In the genomic region with DNA sequence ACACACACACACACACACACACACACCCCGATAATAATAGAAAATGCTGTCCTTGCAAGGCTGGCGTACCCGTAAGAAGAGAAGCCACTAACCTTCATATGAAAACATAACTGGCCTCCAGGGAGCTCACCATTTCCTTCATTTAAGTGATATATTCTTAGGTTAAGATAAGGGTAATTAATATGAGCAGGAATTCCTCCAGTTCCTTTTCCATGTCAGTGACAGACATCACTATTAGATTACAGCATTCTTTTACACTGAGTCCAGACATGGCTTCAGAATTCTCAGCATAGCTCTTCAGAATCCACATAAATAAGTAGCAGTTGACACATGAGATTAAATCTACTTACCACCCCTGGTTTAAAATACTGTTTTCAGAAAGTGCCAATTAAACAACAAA, we compare ENCODE assay signal across 22 cellular contexts.
DNase-seq lines count a peak whose midpoint lies in the region; ATAC-seq and TF ChIP-seq lines count a peak whose summit lies in the region.
"Had no signal": no experiment of that assay in that cellular context is flagged by ENCODE, and none has a peak within 500 bp of the region (broad histone marks: within the 10 kb centered on the region; RNA-seq: fewer than 3 reads in every experiment).

No MANE protein-coding gene starts in this region.

- intact Hi-C loops in transverse colon (cut with DNase I; ENCODE audit: low total_unique reads), result no loop called here

- peaks cover 22% of the 10 kb centered on the region for H3K4me1 Mint-ChIP-seq in endodermal cell
- H3K4me1 Mint-ChIP-seq: activated CD4-positive, alpha-beta T cell treated with anti-CD3 and anti-CD28 coated beads, Interleukin-2, amount 10 ng/mL, durations not matched to agents 24 days and 14 days; activated naive CD4-positive, alpha-beta T cell treated with anti-CD3 and anti-CD28 coated beads, Interleukin-2, amount 50 U/mL, for 24 hours had no signal

- peak; percentile 84 for DNase-seq in EL
- no peak for DNase-seq in RWPE2 (ENCODE audit: low spot score)
- DNase-seq in endodermal cell, result no peak
- peak; percentile 53 to 92 for DNase-seq in trophoblast cell
- no peak for DNase-seq in transverse colon
- no peak for DNase-seq in GM10266 (ENCODE audit: extremely low spot score)
- DNase-seq: activated CD4-positive, alpha-beta T cell treated with anti-CD3 and anti-CD28 coated beads, Interleukin-2, amount 10 ng/mL, durations not matched to agents 24 days and 14 days; activated T-cell treated with anti-CD3 and anti-CD28 coated beads for 4 hours; Caco-2; caudate nucleus; effector memory CD8-positive, alpha-beta T cell; left lung; NCI-H2171; NCI-H748 treated with DMSO at 0.1 percent for 48 hours; occipital lobe; stimulated activated CD4-positive, alpha-beta T cell treated with anti-CD3 and anti-CD28 coated beads, Interleukin-2, amount 100 ng/mL, for 48 hours had no signal

- H2BK5ac ChIP-seq in trophoblast cell (ENCODE audit: low read depth, low read length, poor library complexity), result no peak overlapping the region

- H3K4me1 ChIP-seq in RWPE2 (ENCODE audit: insufficient read depth, poor library complexity, severe bottlenecking) (peaks cover 25% of the 10 kb centered on the region), endodermal cell (ENCODE audit: control insufficient read depth, insufficient read depth, low read length) (peaks cover 15% of the 10 kb centered on the region), trophoblast cell (ENCODE audit: control insufficient read depth in 1 of 2, insufficient read depth in 2 of 2, low read length in 2 of 2) (peaks cover 0 to 4% of the 10 kb centered on the region in 2 experiments), transverse colon (no peaks in the 10 kb centered on the region)
- H3K4me1 ChIP-seq: Caco-2, left lung, vagina had no signal

- TF ChIP-seq CTCF in RWPE2 (IDR thresholded peaks at IDR 0.05; ENCODE audit: poor library complexity, severe bottlenecking) (no peak), endodermal cell (conservative IDR thresholded peaks at IDR 0.05) (no peak), transverse colon (IDR thresholded peaks at IDR 0.05) (no peak), GM10266 (IDR thresholded peaks at IDR 0.05; ENCODE audit: control insufficient read depth, insufficient read depth, low read depth, missing control alignments) (no peak)

- no peak overlapping the region for H3K4me3 Mint-ChIP-seq in endodermal cell
- H3K4me3 Mint-ChIP-seq: activated CD4-positive, alpha-beta T cell treated with anti-CD3 and anti-CD28 coated beads, Interleukin-2, amount 10 ng/mL, durations not matched to agents 24 days and 14 days; activated naive CD4-positive, alpha-beta T cell treated with anti-CD3 and anti-CD28 coated beads, Interleukin-2, amount 50 U/mL, for 24 hours; effector memory CD8-positive, alpha-beta T cell had no signal

- no peak overlapping the region for H4K91ac ChIP-seq in trophoblast cell (ENCODE audit: low read depth, low read length)

- no peak overlapping the region for H3K4me3 ChIP-seq in RWPE2 (ENCODE audit: severe bottlenecking)
- no peak overlapping the region for H3K4me3 ChIP-seq in endodermal cell (ENCODE audit: low read length)
- H3K4me3 ChIP-seq in trophoblast cell (ENCODE audit: low read depth, low read length), result no peak overlapping the region
- H3K4me3 ChIP-seq in transverse colon, result no peak overlapping the region
- H3K4me3 ChIP-seq: left lung, vagina had no signal

- H2AK5ac ChIP-seq in trophoblast cell (ENCODE audit: low read length), result no peak overlapping the region

- H3K4ac ChIP-seq in trophoblast cell (ENCODE audit: low read depth, low read length), result no peak overlapping the region

- peak overlapping the region; percentile 65 for H3K27ac Mint-ChIP-seq in endodermal cell
- H3K27ac Mint-ChIP-seq: activated CD4-positive, alpha-beta T cell treated with anti-CD3 and anti-CD28 coated beads, Interleukin-2, amount 10 ng/mL, durations not matched to agents 24 days and 14 days; activated naive CD4-positive, alpha-beta T cell treated with anti-CD3 and anti-CD28 coated beads, Interleukin-2, amount 50 U/mL, for 24 hours; effector memory CD8-positive, alpha-beta T cell had no signal

- TF ChIP-seq POLR2A in transverse colon (IDR thresholded peaks at IDR 0.05), result no peak

- 0 out of 3 replicates have a peak, but pooled peaks have one; percentile 30 for ATAC-seq in RWPE2 (ENCODE audit: low read depth)
- no peak for ATAC-seq in GM21390 (IDR thresholded peaks at IDR 0.05; ENCODE audit: unreplicated experiment)
- no peak for ATAC-seq in HG03442 (IDR thresholded peaks at IDR 0.05; ENCODE audit: unreplicated experiment)
- ATAC-seq: effector memory CD8-positive, alpha-beta T cell; Panc1 had no signal

- H4K12ac ChIP-seq in trophoblast cell (ENCODE audit: low read depth, low read length), result no peak overlapping the region

- no peak overlapping the region for H2BK120ac ChIP-seq in trophoblast cell (ENCODE audit: insufficient read depth, low read length, poor library complexity)

- H3K27me3 ChIP-seq in RWPE2 (ENCODE audit: insufficient read depth, poor library complexity, severe bottlenecking) (no peaks in the 10 kb centered on the region), endodermal cell (ENCODE audit: control insufficient read depth, insufficient read depth, low read length, poor library complexity, severe bottlenecking) (no peaks in the 10 kb centered on the region), trophoblast cell (ENCODE audit: insufficient read depth, low read length) (no peaks in the 10 kb centered on the region), transverse colon (no peaks in the 10 kb centered on the region)
- H3K27me3 ChIP-seq: left lung, vagina had no signal

- no peaks in the 10 kb centered on the region for H3K79me2 ChIP-seq in trophoblast cell (ENCODE audit: control insufficient read depth, insufficient read depth, low read length, poor library complexity)

- H3K27ac ChIP-seq in RWPE2 (ENCODE audit: poor library complexity, severe bottlenecking) (no peak overlapping the region), endodermal cell (ENCODE audit: low read depth, low read length) (no peak overlapping the region), trophoblast cell (ENCODE audit: low read depth, low read length) (no peak overlapping the region), transverse colon (no peak overlapping the region)
- H3K27ac ChIP-seq: KMS-11, left lung, vagina had no signal

- no peak overlapping the region for H2BK12ac ChIP-seq in trophoblast cell (ENCODE audit: low read length)

- no peaks in the 10 kb centered on the region for H3K9me3 Mint-ChIP-seq in endodermal cell
- H3K9me3 Mint-ChIP-seq: activated CD4-positive, alpha-beta T cell treated with anti-CD3 and anti-CD28 coated beads, Interleukin-2, amount 10 ng/mL, durations not matched to agents 24 days and 14 days; activated naive CD4-positive, alpha-beta T cell treated with anti-CD3 and anti-CD28 coated beads, Interleukin-2, amount 50 U/mL, for 24 hours had no signal

- H3K36me3 ChIP-seq in RWPE2 (ENCODE audit: low read depth) (no peaks in the 10 kb centered on the region), endodermal cell (ENCODE audit: control insufficient read depth, insufficient read depth, low read length) (no peaks in the 10 kb centered on the region), trophoblast cell (ENCODE audit: control insufficient read depth in 1 of 2, insufficient read depth in 2 of 2, low read length in 2 of 2) (no peaks in the 10 kb centered on the region), transverse colon (no peaks in the 10 kb centered on the region)
- H3K36me3 ChIP-seq: left lung, vagina had no signal

- H3K9me3 ChIP-seq in RWPE2 (ENCODE audit: severe bottlenecking) (no peaks in the 10 kb centered on the region), endodermal cell (ENCODE audit: control insufficient read depth, low read length) (peaks cover 9% of the 10 kb centered on the region), trophoblast cell (ENCODE audit: insufficient read depth, low read depth, low read length) (no peaks in the 10 kb centered on the region), transverse colon (no peaks in the 10 kb centered on the region)
- H3K9me3 ChIP-seq: Caco-2, left lung, vagina had no signal

- H3K14ac ChIP-seq in trophoblast cell (ENCODE audit: low read length), result no peak overlapping the region

- in situ Hi-C loops in transverse colon (cut with MboI; ENCODE audit: low pct_ligation_motif_present in 1 of 4, low pct_unique_long_range_greater_than_20kb in 1 of 4, low sequenced_read_pairs in 3 of 4), result no loop called here

- WGBS in endodermal cell (ENCODE audit: insufficient coverage in 1 of 2, insufficient read length in 1 of 2), 2 experiments, result 79% methylated on average over 3 of the region's 3 CpGs; no CpG with 5 or more reads in 1 of the 2 experiments
- WGBS in trophoblast cell (ENCODE audit: extremely low coverage, insufficient coverage, insufficient read length), result no CpG with 5 or more reads among the region's 3 CpGs
- whole genome bisulfite sequencing in transverse colon (ENCODE audit: low coverage in 1 of 2), 2 donors, result 72 to 89% methylated on average over 3 of the region's 3 CpGs

- no peak overlapping the region for H2AFZ ChIP-seq in trophoblast cell (ENCODE audit: insufficient read depth, low read length, poor library complexity)

- no peak overlapping the region for H3K23ac ChIP-seq in trophoblast cell (ENCODE audit: low read length)

- no peaks in the 10 kb centered on the region for H3K27me3 Mint-ChIP-seq in endodermal cell (ENCODE audit: insufficient read depth)
- H3K27me3 Mint-ChIP-seq: activated CD4-positive, alpha-beta T cell treated with anti-CD3 and anti-CD28 coated beads, Interleukin-2, amount 10 ng/mL, durations not matched to agents 24 days and 14 days; activated naive CD4-positive, alpha-beta T cell treated with anti-CD3 and anti-CD28 coated beads, Interleukin-2, amount 50 U/mL, for 24 hours; effector memory CD8-positive, alpha-beta T cell had no signal

- H3K9ac ChIP-seq in endodermal cell (ENCODE audit: extremely low read depth, low read length, poor library complexity, severe bottlenecking) (peak overlapping the region; percentile 12), trophoblast cell (ENCODE audit: low read length) (no peak overlapping the region)
- H3K9ac ChIP-seq: KMS-11 had no signal

- H3K4me2 ChIP-seq in trophoblast cell (ENCODE audit: low read length), result peak overlapping the region; percentile 4
- H3K4me2 ChIP-seq: KMS-11 had no signal

- no peak overlapping the region for H3K18ac ChIP-seq in trophoblast cell (ENCODE audit: low read length)

- no peaks in the 10 kb centered on the region for H3K36me3 Mint-ChIP-seq in endodermal cell (ENCODE audit: low read depth)
- H3K36me3 Mint-ChIP-seq: activated naive CD4-positive, alpha-beta T cell treated with anti-CD3 and anti-CD28 coated beads, Interleukin-2, amount 50 U/mL, for 24 hours had no signal

- no peak for TF ChIP-seq EP300 in transverse colon (IDR thresholded peaks at IDR 0.05; ENCODE audit: low read depth)

- H3K79me1 ChIP-seq in trophoblast cell (ENCODE audit: low read length), result no peaks in the 10 kb centered on the region

- no peak overlapping the region for H4K8ac ChIP-seq in trophoblast cell (ENCODE audit: low read depth, low read length)

Comparison
In these comparisons a context has a peak if more than half of its experiments do, and no peak if none do; other contexts are left out.
1. DNase-seq: peak in EL (single experiment) and trophoblast cell (2 of 2); none in RWPE2 (single experiment), endodermal cell (single experiment), transverse colon (single experiment) and GM10266 (single experiment).